In genomic region chr5:158979749-158980521, GRCh38 we compare ENCODE assay signal across 8 cellular contexts.
DNase-seq lines count a peak whose midpoint lies in the region; ATAC-seq, FAIRE-seq and TF ChIP-seq lines count a peak whose summit lies in the region.

No MANE protein-coding gene starts in this region.

- intact Hi-C loops in heart right ventricle (cut with DNase I): loop anchor here in 1 of 10 donors (10.0 kb wide), 1 partner anchor 115 kb away; the partner anchor contains the start of gene EBF1
- intact Hi-C loops in CD4-positive, alpha-beta T cell (cut with DNase I, micrococcal nuclease): no loop called here

- H3K4me3 Mint-ChIP-seq in CD4-positive, alpha-beta T cell: no peak overlapping the region

- WGBS in heart right ventricle, 2 donors: 14 to 18% methylated on average over 14 of the region's 14 CpGs

- peak; percentile 61 to 82 (median 71) for ATAC-seq in heart right ventricle
- ATAC-seq in CD4-positive, alpha-beta T cell (ENCODE audit: poor library complexity): no peak

- no peaks in the 10 kb centered on the region for H3K9me3 Mint-ChIP-seq in CD4-positive, alpha-beta T cell

- peaks cover 7% of the 10 kb centered on the region for H3K27me3 Mint-ChIP-seq in CD4-positive, alpha-beta T cell

- peak; percentile 18 for DNase-seq in ELF-1 (ENCODE audit: low read depth, low spot score)
- DNase-seq in SK-MEL-5 (ENCODE audit: low read depth, low spot score): peak; percentile 51
- peak; percentile 54 to 57 for DNase-seq in heart right ventricle
- DNase-seq in retina: peak; percentile 72
- no peak for DNase-seq in GM19239 (ENCODE audit: insufficient read length, low spot score)
- no peak for DNase-seq in CD4-positive, alpha-beta T cell
- no peak for DNase-seq in NK-92 (lab: John Stamatoyannopoulos, UW; ENCODE audit: unreplicated experiment)
- no peak for DNase-seq in mesenteric fat pad (ENCODE audit: low spot score)

- H3K27ac ChIP-seq in heart right ventricle: peak overlapping the region in 9 of 10 donors; percentile 14 to 78 (median 65)
- H3K27ac ChIP-seq in CD4-positive, alpha-beta T cell (ENCODE audit: low read depth, low read length): no peak overlapping the region

- in situ Hi-C loops in SK-MEL-5 (cut with HindIII; ENCODE audit: low pct_unique_long_range_greater_than_20kb, low sequenced_read_pairs): no loop called here

- POLR2A ChIA-PET in CD4-positive, alpha-beta T cell (lab: Charles Lee): interaction anchor here (0.6 to 0.7 kb wide), 2 partner anchors 125 to 1154 kb away, joined by 3 to 5 read pairs; no protein-coding TSS in a partner anchor

- H3K4me3 ChIP-seq in heart right ventricle: peak overlapping the region in 9 of 10 donors; percentile 6 to 36 (median 32)

- TF ChIP-seq CTCF in heart right ventricle (IDR thresholded peaks at IDR 0.05): no peak
- TF ChIP-seq CTCF in CD4-positive, alpha-beta T cell (IDR thresholded peaks at IDR 0.05): no peak

- H3K9me3 ChIP-seq in heart right ventricle: no peaks in the 10 kb centered on the region
- no peaks in the 10 kb centered on the region for H3K9me3 ChIP-seq in CD4-positive, alpha-beta T cell (ENCODE audit: control insufficient read depth, low read length)

- H3K36me3 ChIP-seq in heart right ventricle: no peaks in the 10 kb centered on the region

- no peaks in the 10 kb centered on the region for H3K27me3 ChIP-seq in heart right ventricle
- H3K27me3 ChIP-seq in CD4-positive, alpha-beta T cell (ENCODE audit: control insufficient read depth, insufficient read depth, low read length): no peaks in the 10 kb centered on the region

- FAIRE-seq in GM19239 (lab: Jason Lieb, UNC): no peak

- H3K27ac Mint-ChIP-seq in CD4-positive, alpha-beta T cell: no peak overlapping the region

- CTCF ChIA-PET in CD4-positive, alpha-beta T cell (lab: Charles Lee): interaction anchor here (0.8 kb wide), 1 partner anchor 11 kb away, joined by 3 read pairs; no protein-coding TSS in a partner anchor

- H3K4me1 Mint-ChIP-seq in CD4-positive, alpha-beta T cell (ENCODE audit: low read depth): no peaks in the 10 kb centered on the region

- H3K36me3 Mint-ChIP-seq in CD4-positive, alpha-beta T cell (ENCODE audit: low read depth): no peaks in the 10 kb centered on the region

- peaks cover 4 to 61% (median 39%) of the 10 kb centered on the region in 9 donors for H3K4me1 ChIP-seq in heart right ventricle

Comparison
In these comparisons a context has a peak if more than half of its experiments do, and no peak if none do; other contexts are left out.
1. DNase-seq: peak in ELF-1 (single experiment), SK-MEL-5 (single experiment), heart right ventricle (2 of 2) and retina (single experiment); none in GM19239 (single experiment), CD4-positive, alpha-beta T cell (0 of 10), NK-92 (single experiment) and mesenteric fat pad (single experiment).